Comparison of ENCODE assay signal across 8 cellular contexts in genomic region chr20:46767127-46767761, GRCh38. TPM values are rescaled to one million over a fixed set of nuclear protein-coding genes. Genes with fewer than 3 reads are reported as not detected.
DNase-seq lines count a peak whose midpoint lies in the region; ATAC-seq and TF ChIP-seq lines count a peak whose summit lies in the region.

No MANE protein-coding gene starts in this region.

- no peaks in the 10 kb centered on the region for H3K9me3 ChIP-seq in thyroid gland

- ATAC-seq in omental fat pad (ENCODE audit: low FRiP score) (no peak), HG03095 (IDR thresholded peaks at IDR 0.05; ENCODE audit: unreplicated experiment) (no peak)

- POLR2A ChIA-PET in activated CD4-positive, alpha-beta T cell treated with anti-CD3 and anti-CD28 coated beads, Interleukin-2, amount 10 ng/mL, durations not matched to agents 7 days and 5 days (lab: Charles Lee): no interaction called here

- no peak overlapping the region for H3K4me3 Mint-ChIP-seq in activated CD4-positive, alpha-beta T cell treated with anti-CD3 and anti-CD28 coated beads, Interleukin-2, amount 10 ng/mL, durations not matched to agents 24 days and 14 days
- H3K4me3 Mint-ChIP-seq in activated CD4-positive, alpha-beta T cell treated with anti-CD3 and anti-CD28 coated beads, Interleukin-2, amount 10 ng/mL, durations not matched to agents 7 days and 5 days: no peak overlapping the region

- no peak overlapping the region for H3K27ac Mint-ChIP-seq in activated CD4-positive, alpha-beta T cell treated with anti-CD3 and anti-CD28 coated beads, Interleukin-2, amount 10 ng/mL, durations not matched to agents 24 days and 14 days
- no peak overlapping the region for H3K27ac Mint-ChIP-seq in activated CD4-positive, alpha-beta T cell treated with anti-CD3 and anti-CD28 coated beads, Interleukin-2, amount 10 ng/mL, durations not matched to agents 7 days and 5 days

- CTCF ChIA-PET in activated CD4-positive, alpha-beta T cell treated with anti-CD3 and anti-CD28 coated beads, Interleukin-2, amount 10 ng/mL, durations not matched to agents 7 days and 5 days (lab: Charles Lee): no interaction called here

- H3K4me1 Mint-ChIP-seq in activated CD4-positive, alpha-beta T cell treated with anti-CD3 and anti-CD28 coated beads, Interleukin-2, amount 10 ng/mL, durations not matched to agents 24 days and 14 days: no peaks in the 10 kb centered on the region
- peaks cover 2% of the 10 kb centered on the region for H3K4me1 Mint-ChIP-seq in activated CD4-positive, alpha-beta T cell treated with anti-CD3 and anti-CD28 coated beads, Interleukin-2, amount 10 ng/mL, durations not matched to agents 7 days and 5 days

- H3K36me3 Mint-ChIP-seq in activated CD4-positive, alpha-beta T cell treated with anti-CD3 and anti-CD28 coated beads, Interleukin-2, amount 10 ng/mL, durations not matched to agents 24 days and 14 days (ENCODE audit: low read depth): no peaks in the 10 kb centered on the region
- H3K36me3 Mint-ChIP-seq in activated CD4-positive, alpha-beta T cell treated with anti-CD3 and anti-CD28 coated beads, Interleukin-2, amount 10 ng/mL, durations not matched to agents 7 days and 5 days (ENCODE audit: low read depth): no peaks in the 10 kb centered on the region

- H3K9me3 Mint-ChIP-seq in activated CD4-positive, alpha-beta T cell treated with anti-CD3 and anti-CD28 coated beads, Interleukin-2, amount 10 ng/mL, durations not matched to agents 24 days and 14 days: no peaks in the 10 kb centered on the region
- H3K9me3 Mint-ChIP-seq in activated CD4-positive, alpha-beta T cell treated with anti-CD3 and anti-CD28 coated beads, Interleukin-2, amount 10 ng/mL, durations not matched to agents 7 days and 5 days: no peaks in the 10 kb centered on the region

- H3K27me3 ChIP-seq in thyroid gland: no peaks in the 10 kb centered on the region

- no peak for TF ChIP-seq POLR2A in thyroid gland (IDR thresholded peaks at IDR 0.05)

- H3K4me3 ChIP-seq in fibroblast of the aortic adventitia (ENCODE audit: low read depth, low read length): no peak overlapping the region
- no peak overlapping the region for H3K4me3 ChIP-seq in thyroid gland (replicated peaks in 1 of 3)

- H3K4me1 ChIP-seq in thyroid gland: no peaks in the 10 kb centered on the region

- H3K36me3 ChIP-seq in thyroid gland: no peaks in the 10 kb centered on the region

- H3K27me3 Mint-ChIP-seq in activated CD4-positive, alpha-beta T cell treated with anti-CD3 and anti-CD28 coated beads, Interleukin-2, amount 10 ng/mL, durations not matched to agents 24 days and 14 days: no peaks in the 10 kb centered on the region
- H3K27me3 Mint-ChIP-seq in activated CD4-positive, alpha-beta T cell treated with anti-CD3 and anti-CD28 coated beads, Interleukin-2, amount 10 ng/mL, durations not matched to agents 7 days and 5 days: peaks cover 3% of the 10 kb centered on the region

- WGBS in thyroid gland, 2 donors: 74 to 82% methylated on average over 4 of the region's 4 CpGs

- intact Hi-C loops in activated CD4-positive, alpha-beta T cell treated with anti-CD3 and anti-CD28 coated beads, Interleukin-2, amount 10 ng/mL, durations not matched to agents 24 days and 14 days (cut with micrococcal nuclease): no loop called here
- intact Hi-C loops in thyroid gland (cut with DNase I): no loop called here

- peak; percentile 73 for DNase-seq in activated CD4-positive, alpha-beta T cell treated with anti-CD3 and anti-CD28 coated beads, Interleukin-2, amount 10 ng/mL, durations not matched to agents 24 days and 14 days
- no peak for DNase-seq in activated CD4-positive, alpha-beta T cell treated with anti-CD3 and anti-CD28 coated beads, Interleukin-2, amount 10 ng/mL, durations not matched to agents 7 days and 5 days
- peak; percentile 58 for DNase-seq in SHP77 treated with DMSO at 0.1 percent for 48 hours (lab: John Stamatoyannopoulos, UW)
- peak; percentile 47 for DNase-seq in fibroblast of the aortic adventitia (ENCODE audit: low read depth)
- DNase-seq in thyroid gland: peak; percentile 29 to 33
- DNase-seq in omental fat pad (ENCODE audit: low spot score): no peak

- no peak overlapping the region for H3K27ac ChIP-seq in thyroid gland

- TF ChIP-seq CTCF in LNCAP (IDR thresholded peaks at IDR 0.05): peak; percentile 80
- TF ChIP-seq CTCF in fibroblast of the aortic adventitia (IDR thresholded peaks at IDR 0.05; ENCODE audit: insufficient read depth, low read length): peak; percentile 66
- peak; percentile 31 to 58 (median 40) for TF ChIP-seq CTCF in thyroid gland (IDR thresholded peaks at IDR 0.05)
- TF ChIP-seq CTCF in omental fat pad (IDR thresholded peaks at IDR 0.05): no peak

RNA-seq across cellular contexts. Expression of gene SLC2A10, which starts 57.8 kb away (rescaled TPM):
- not detected in 2 replicates for total RNA-seq in activated CD4-positive, alpha-beta T cell treated with anti-CD3 and anti-CD28 coated beads, Interleukin-2, amount 10 ng/mL, durations not matched to agents 24 days and 14 days
- total RNA-seq in activated CD4-positive, alpha-beta T cell treated with anti-CD3 and anti-CD28 coated beads, Interleukin-2, amount 10 ng/mL, durations not matched to agents 7 days and 5 days: not detected
- total RNA-seq in fibroblast of the aortic adventitia (ENCODE audit: low replicate concordance): 37.4 and 43.4 TPM in 2 replicates
- total RNA-seq in thyroid gland: 10 to 100 TPM; 33.7 to 53.0 (median 51.1) TPM
- total RNA-seq in omental fat pad: 10 to 100 TPM in 3 of 4 donors, 1 to 10 TPM in 1; 5.8 to 28.5 (median 18.7) TPM

Comparison
In these comparisons a context has a peak if more than half of its experiments do, and no peak if none do; other contexts are left out.
1. DNase-seq: peak in activated CD4-positive, alpha-beta T cell treated with anti-CD3 and anti-CD28 coated beads, Interleukin-2, amount 10 ng/mL, durations not matched to agents 24 days and 14 days (single experiment), SHP77 treated with DMSO at 0.1 percent for 48 hours (single experiment), fibroblast of the aortic adventitia (single experiment) and thyroid gland (2 of 2); none in activated CD4-positive, alpha-beta T cell treated with anti-CD3 and anti-CD28 coated beads, Interleukin-2, amount 10 ng/mL, durations not matched to agents 7 days and 5 days (single experiment) and omental fat pad (single experiment).
2. CTCF ChIP-seq: peak in LNCAP (single experiment), fibroblast of the aortic adventitia (single experiment) and thyroid gland (6 of 6); none in omental fat pad (0 of 3).